Comparison of ENCODE assay signal across 6 cellular contexts in genomic region chr11:91768783-91769182, GRCh38.
"Had no signal": no experiment of that assay in that cellular context is flagged by ENCODE, and none has a peak within 500 bp of the region (broad histone marks: within the 10 kb centered on the region; RNA-seq: fewer than 3 reads in every experiment).

No MANE protein-coding gene starts in this region.

- H3K27ac ChIP-seq: HL-60 had no signal

- ATAC-seq: HepG2 had no signal

- FAIRE-seq: H54, HepG2 had no signal

- DNase-seq: GOT3, H9, HCEC 1CT had no signal
